ENCODE assay signal across 1 cellular context in the genomic region with DNA sequence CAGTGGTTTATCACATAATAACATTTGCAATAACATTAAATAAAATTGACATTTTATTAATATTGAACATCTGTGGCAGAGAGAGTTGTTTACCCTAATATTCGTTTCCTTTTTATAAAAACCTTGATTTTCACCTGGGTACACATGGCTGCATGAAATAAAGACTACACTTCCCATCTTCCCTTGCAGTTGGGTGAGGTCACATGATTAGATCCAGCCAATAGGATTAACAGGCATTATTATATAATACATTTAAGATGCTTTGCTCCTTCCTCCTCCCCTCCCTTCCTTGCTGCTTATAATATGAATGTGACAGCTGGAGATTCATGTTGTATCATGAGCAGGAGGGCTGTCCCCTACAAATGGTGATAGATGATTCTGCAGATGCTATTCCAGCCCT.
TF ChIP-seq lines count a peak whose summit lies in the region.

No MANE protein-coding gene starts in this region.

TF ChIP-seq in K562, 482 proteins besides CTCF, POLR2A, EP300 and RAD21 (continued from another document and continues in another):
- TF ChIP-seq, protein P1, sequence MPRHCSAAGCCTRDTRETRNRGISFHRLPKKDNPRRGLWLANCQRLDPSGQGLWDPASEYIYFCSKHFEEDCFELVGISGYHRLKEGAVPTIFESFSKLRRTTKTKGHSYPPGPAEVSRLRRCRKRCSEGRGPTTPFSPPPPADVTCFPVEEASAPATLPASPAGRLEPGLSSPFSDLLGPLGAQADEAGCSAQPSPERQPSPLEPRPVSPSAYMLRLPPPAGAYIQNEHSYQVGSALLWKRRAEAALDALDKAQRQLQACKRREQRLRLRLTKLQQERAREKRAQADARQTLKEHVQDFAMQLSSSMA (CRISPR knock-in tag; IDR thresholded peaks at IDR 0.05) = no peak
- peak; percentile 76 for TF ChIP-seq ZNF143 (CRISPR knock-in tag; IDR thresholded peaks at IDR 0.05)
- TF ChIP-seq SP1 (CRISPR knock-in tag; IDR thresholded peaks at IDR 0.05) = no peak
- TF ChIP-seq C11orf30 (IDR thresholded peaks at IDR 0.05; ENCODE audit: low read depth) = no peak
- TF ChIP-seq BHLHE40 (IDR thresholded peaks at IDR 0.05; ENCODE audit: low read length) = no peak
- TF ChIP-seq ZSCAN32 (CRISPR knock-in tag; IDR thresholded peaks at IDR 0.05) = no peak
- TF ChIP-seq, protein P2, sequence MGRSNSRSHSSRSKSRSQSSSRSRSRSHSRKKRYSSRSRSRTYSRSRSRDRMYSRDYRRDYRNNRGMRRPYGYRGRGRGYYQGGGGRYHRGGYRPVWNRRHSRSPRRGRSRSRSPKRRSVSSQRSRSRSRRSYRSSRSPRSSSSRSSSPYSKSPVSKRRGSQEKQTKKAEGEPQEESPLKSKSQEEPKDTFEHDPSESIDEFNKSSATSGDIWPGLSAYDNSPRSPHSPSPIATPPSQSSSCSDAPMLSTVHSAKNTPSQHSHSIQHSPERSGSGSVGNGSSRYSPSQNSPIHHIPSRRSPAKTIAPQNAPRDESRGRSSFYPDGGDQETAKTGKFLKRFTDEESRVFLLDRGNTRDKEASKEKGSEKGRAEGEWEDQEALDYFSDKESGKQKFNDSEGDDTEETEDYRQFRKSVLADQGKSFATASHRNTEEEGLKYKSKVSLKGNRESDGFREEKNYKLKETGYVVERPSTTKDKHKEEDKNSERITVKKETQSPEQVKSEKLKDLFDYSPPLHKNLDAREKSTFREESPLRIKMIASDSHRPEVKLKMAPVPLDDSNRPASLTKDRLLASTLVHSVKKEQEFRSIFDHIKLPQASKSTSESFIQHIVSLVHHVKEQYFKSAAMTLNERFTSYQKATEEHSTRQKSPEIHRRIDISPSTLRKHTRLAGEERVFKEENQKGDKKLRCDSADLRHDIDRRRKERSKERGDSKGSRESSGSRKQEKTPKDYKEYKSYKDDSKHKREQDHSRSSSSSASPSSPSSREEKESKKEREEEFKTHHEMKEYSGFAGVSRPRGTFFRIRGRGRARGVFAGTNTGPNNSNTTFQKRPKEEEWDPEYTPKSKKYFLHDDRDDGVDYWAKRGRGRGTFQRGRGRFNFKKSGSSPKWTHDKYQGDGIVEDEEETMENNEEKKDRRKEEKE (IDR thresholded peaks at IDR 0.05; ENCODE audit: borderline replicate concordance in 1 of 2, control insufficient read depth in 1 of 2, low read depth in 2 of 2, low read length in 1 of 2) = no peak
- TF ChIP-seq FOXA1 (IDR thresholded peaks at IDR 0.05; ENCODE audit: borderline replicate concordance) = no peak
- TF ChIP-seq, protein P3, sequence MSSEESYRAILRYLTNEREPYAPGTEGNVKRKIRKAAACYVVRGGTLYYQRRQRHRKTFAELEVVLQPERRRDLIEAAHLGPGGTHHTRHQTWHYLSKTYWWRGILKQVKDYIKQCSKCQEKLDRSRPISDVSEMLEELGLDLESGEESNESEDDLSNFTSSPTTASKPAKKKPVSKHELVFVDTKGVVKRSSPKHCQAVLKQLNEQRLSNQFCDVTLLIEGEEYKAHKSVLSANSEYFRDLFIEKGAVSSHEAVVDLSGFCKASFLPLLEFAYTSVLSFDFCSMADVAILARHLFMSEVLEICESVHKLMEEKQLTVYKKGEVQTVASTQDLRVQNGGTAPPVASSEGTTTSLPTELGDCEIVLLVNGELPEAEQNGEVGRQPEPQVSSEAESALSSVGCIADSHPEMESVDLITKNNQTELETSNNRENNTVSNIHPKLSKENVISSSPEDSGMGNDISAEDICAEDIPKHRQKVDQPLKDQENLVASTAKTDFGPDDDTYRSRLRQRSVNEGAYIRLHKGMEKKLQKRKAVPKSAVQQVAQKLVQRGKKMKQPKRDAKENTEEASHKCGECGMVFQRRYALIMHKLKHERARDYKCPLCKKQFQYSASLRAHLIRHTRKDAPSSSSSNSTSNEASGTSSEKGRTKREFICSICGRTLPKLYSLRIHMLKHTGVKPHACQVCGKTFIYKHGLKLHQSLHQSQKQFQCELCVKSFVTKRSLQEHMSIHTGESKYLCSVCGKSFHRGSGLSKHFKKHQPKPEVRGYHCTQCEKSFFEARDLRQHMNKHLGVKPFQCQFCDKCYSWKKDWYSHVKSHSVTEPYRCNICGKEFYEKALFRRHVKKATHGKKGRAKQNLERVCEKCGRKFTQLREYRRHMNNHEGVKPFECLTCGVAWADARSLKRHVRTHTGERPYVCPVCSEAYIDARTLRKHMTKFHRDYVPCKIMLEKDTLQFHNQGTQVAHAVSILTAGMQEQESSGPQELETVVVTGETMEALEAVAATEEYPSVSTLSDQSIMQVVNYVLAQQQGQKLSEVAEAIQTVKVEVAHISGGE (CRISPR knock-in tag; IDR thresholded peaks at IDR 0.05) = no peak
- no peak for TF ChIP-seq ZNF124 (CRISPR knock-in tag; IDR thresholded peaks at IDR 0.05)
- TF ChIP-seq, protein P4, sequence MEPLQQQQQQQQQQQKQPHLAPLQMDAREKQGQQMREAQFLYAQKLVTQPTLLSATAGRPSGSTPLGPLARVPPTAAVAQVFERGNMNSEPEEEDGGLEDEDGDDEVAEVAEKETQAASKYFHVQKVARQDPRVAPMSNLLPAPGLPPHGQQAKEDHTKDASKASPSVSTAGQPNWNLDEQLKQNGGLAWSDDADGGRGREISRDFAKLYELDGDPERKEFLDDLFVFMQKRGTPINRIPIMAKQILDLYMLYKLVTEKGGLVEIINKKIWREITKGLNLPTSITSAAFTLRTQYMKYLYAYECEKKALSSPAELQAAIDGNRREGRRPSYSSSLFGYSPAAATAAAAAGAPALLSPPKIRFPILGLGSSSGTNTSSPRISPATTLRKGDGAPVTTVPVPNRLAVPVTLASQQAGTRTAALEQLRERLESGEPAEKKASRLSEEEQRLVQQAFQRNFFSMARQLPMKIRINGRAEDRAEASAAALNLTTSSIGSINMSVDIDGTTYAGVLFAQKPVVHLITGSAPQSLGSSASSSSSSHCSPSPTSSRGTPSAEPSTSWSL (CRISPR knock-in tag; IDR thresholded peaks at IDR 0.05; ENCODE audit: borderline replicate concordance) = no peak
- TF ChIP-seq XRCC4 (IDR thresholded peaks at IDR 0.05; ENCODE audit: extremely low read depth, insufficient read depth, insufficient read length) = no peak
- TF ChIP-seq ZNF121 (CRISPR knock-in tag; conservative IDR thresholded peaks at IDR 0.05) = no peak
- peak; percentile 66 to 75 for TF ChIP-seq SIX5 (IDR thresholded peaks at IDR 0.05; ENCODE audit: borderline replicate concordance in 1 of 2, insufficient read depth in 1 of 2, low read depth in 1 of 2, low read length in 2 of 2)
- no peak for TF ChIP-seq NCOA4 (IDR thresholded peaks at IDR 0.05; ENCODE audit: partially characterized antibody)
- TF ChIP-seq, protein P5, sequence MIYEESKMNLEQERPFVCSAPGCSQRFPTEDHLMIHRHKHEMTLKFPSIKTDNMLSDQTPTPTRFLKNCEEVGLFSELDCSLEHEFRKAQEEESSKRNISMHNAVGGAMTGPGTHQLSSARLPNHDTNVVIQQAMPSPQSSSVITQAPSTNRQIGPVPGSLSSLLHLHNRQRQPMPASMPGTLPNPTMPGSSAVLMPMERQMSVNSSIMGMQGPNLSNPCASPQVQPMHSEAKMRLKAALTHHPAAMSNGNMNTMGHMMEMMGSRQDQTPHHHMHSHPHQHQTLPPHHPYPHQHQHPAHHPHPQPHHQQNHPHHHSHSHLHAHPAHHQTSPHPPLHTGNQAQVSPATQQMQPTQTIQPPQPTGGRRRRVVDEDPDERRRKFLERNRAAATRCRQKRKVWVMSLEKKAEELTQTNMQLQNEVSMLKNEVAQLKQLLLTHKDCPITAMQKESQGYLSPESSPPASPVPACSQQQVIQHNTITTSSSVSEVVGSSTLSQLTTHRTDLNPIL (CRISPR knock-in tag; IDR thresholded peaks at IDR 0.05) = no peak
- TF ChIP-seq, protein P6, sequence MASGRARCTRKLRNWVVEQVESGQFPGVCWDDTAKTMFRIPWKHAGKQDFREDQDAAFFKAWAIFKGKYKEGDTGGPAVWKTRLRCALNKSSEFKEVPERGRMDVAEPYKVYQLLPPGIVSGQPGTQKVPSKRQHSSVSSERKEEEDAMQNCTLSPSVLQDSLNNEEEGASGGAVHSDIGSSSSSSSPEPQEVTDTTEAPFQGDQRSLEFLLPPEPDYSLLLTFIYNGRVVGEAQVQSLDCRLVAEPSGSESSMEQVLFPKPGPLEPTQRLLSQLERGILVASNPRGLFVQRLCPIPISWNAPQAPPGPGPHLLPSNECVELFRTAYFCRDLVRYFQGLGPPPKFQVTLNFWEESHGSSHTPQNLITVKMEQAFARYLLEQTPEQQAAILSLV (tag; IDR thresholded peaks at IDR 0.05) = no peak
- peak; percentile 35 for TF ChIP-seq SMAD1 (IDR thresholded peaks at IDR 0.05; ENCODE audit: low read depth, low read length, partially characterized antibody)
- no peak for TF ChIP-seq THRA (IDR thresholded peaks at IDR 0.05)
- no peak for TF ChIP-seq ZNF764 (CRISPR knock-in tag; IDR thresholded peaks at IDR 0.05; ENCODE audit: low read depth)
- TF ChIP-seq RBM25 (IDR thresholded peaks at IDR 0.05; ENCODE audit: low read depth, low read length, severe bottlenecking) = peak; percentile 82
- no peak for TF ChIP-seq SMARCC2 (IDR thresholded peaks at IDR 0.05; ENCODE audit: low read depth)
- TF ChIP-seq, protein P7, sequence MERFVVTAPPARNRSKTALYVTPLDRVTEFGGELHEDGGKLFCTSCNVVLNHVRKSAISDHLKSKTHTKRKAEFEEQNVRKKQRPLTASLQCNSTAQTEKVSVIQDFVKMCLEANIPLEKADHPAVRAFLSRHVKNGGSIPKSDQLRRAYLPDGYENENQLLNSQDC (CRISPR knock-in tag; IDR thresholded peaks at IDR 0.05) = no peak
- no peak for TF ChIP-seq FOXK2 (conservative IDR thresholded peaks at IDR 0.05 in 1 of 2, IDR thresholded peaks at IDR 0.05 in 1 of 2; ENCODE audit: low read depth in 2 of 2)
- TF ChIP-seq, protein P8, sequence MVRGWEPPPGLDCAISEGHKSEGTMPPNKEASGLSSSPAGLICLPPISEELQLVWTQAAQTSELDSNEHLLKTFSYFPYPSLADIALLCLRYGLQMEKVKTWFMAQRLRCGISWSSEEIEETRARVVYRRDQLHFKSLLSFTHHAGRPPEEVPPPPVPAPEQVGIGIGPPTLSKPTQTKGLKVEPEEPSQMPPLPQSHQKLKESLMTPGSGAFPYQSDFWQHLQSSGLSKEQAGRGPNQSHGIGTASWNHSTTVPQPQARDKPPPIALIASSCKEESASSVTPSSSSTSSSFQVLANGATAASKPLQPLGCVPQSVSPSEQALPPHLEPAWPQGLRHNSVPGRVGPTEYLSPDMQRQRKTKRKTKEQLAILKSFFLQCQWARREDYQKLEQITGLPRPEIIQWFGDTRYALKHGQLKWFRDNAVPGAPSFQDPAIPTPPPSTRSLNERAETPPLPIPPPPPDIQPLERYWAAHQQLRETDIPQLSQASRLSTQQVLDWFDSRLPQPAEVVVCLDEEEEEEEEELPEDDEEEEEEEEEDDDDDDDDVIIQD (CRISPR knock-in tag; IDR thresholded peaks at IDR 0.05) = no peak
- no peak for TF ChIP-seq PRPF4 (IDR thresholded peaks at IDR 0.05; ENCODE audit: insufficient read depth, low read depth, low read length, poor library complexity, severe bottlenecking)
- no peak for TF ChIP-seq RFX1 (IDR thresholded peaks at IDR 0.05)
- TF ChIP-seq HES1 (IDR thresholded peaks at IDR 0.05; ENCODE audit: low read depth) = no peak
- TF ChIP-seq MECOM (CRISPR knock-in tag; IDR thresholded peaks at IDR 0.05) = no peak
- TF ChIP-seq ZBTB8A (IDR thresholded peaks at IDR 0.05; ENCODE audit: partially characterized antibody) = no peak
- TF ChIP-seq MCM3 (IDR thresholded peaks at IDR 0.05) = no peak
- TF ChIP-seq NKRF (IDR thresholded peaks at IDR 0.05; ENCODE audit: borderline replicate concordance) = no peak
- no peak for TF ChIP-seq DMBX1 (CRISPR knock-in tag; IDR thresholded peaks at IDR 0.05; ENCODE audit: borderline replicate concordance)
- TF ChIP-seq TCF7L2 (IDR thresholded peaks at IDR 0.05; ENCODE audit: low read depth, low read length) = no peak
- TF ChIP-seq, protein P9, sequence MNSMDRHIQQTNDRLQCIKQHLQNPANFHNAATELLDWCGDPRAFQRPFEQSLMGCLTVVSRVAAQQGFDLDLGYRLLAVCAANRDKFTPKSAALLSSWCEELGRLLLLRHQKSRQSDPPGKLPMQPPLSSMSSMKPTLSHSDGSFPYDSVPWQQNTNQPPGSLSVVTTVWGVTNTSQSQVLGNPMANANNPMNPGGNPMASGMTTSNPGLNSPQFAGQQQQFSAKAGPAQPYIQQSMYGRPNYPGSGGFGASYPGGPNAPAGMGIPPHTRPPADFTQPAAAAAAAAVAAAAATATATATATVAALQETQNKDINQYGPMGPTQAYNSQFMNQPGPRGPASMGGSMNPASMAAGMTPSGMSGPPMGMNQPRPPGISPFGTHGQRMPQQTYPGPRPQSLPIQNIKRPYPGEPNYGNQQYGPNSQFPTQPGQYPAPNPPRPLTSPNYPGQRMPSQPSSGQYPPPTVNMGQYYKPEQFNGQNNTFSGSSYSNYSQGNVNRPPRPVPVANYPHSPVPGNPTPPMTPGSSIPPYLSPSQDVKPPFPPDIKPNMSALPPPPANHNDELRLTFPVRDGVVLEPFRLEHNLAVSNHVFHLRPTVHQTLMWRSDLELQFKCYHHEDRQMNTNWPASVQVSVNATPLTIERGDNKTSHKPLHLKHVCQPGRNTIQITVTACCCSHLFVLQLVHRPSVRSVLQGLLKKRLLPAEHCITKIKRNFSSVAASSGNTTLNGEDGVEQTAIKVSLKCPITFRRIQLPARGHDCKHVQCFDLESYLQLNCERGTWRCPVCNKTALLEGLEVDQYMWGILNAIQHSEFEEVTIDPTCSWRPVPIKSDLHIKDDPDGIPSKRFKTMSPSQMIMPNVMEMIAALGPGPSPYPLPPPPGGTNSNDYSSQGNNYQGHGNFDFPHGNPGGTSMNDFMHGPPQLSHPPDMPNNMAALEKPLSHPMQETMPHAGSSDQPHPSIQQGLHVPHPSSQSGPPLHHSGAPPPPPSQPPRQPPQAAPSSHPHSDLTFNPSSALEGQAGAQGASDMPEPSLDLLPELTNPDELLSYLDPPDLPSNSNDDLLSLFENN (IDR thresholded peaks at IDR 0.05; ENCODE audit: low read depth in 2 of 2, low read length in 2 of 2) = no peak
